In genomic region chr7:50812847-50813475, GRCh38 we compare ENCODE assay signal across 13 cellular contexts. TPM values are rescaled to one million over a fixed set of nuclear protein-coding genes. Genes with fewer than 3 reads are reported as not detected.
DNase-seq lines count a peak whose midpoint lies in the region; ATAC-seq, FAIRE-seq and TF ChIP-seq lines count a peak whose summit lies in the region.
"Had no signal": no experiment of that assay in that cellular context is flagged by ENCODE, and none has a peak within 500 bp of the region (broad histone marks: within the 10 kb centered on the region; RNA-seq: fewer than 3 reads in every experiment).

No MANE protein-coding gene starts in this region.

- CTCF ChIA-PET in naive thymus-derived CD4-positive, alpha-beta T cell (lab: Charles Lee), result no interaction called here

- no peak overlapping the region for H4K8ac ChIP-seq in neuronal stem cell (ENCODE audit: low read depth, low read length)

- H4K20me1 ChIP-seq in BLaER1 treated with 17β-estradiol and CSF1 and Interleukin-3, amounts not matched to agents 10 nM and 100 nM, result no peaks in the 10 kb centered on the region

- peaks cover 0 to 15% (median 5%) of the 10 kb centered on the region in 5 donors for H3K27me3 Mint-ChIP-seq in naive thymus-derived CD4-positive, alpha-beta T cell

- FAIRE-seq in RCC 7860 (lab: Jason Lieb, UNC), result peak; percentile 88
- FAIRE-seq: D721Med had no signal

- H2BK5ac ChIP-seq in neuronal stem cell (ENCODE audit: low read length), result no peak overlapping the region

- no peak overlapping the region for H3K27ac Mint-ChIP-seq in naive thymus-derived CD4-positive, alpha-beta T cell
- H3K27ac Mint-ChIP-seq: T-cell had no signal

- H3K27me3 ChIP-seq in BLaER1 treated with 17β-estradiol and CSF1 and Interleukin-3, amounts not matched to agents 10 nM and 100 nM, result no peaks in the 10 kb centered on the region
- peaks cover 0 to 14% (median 0%) of the 10 kb centered on the region in 3 experiments for H3K27me3 ChIP-seq in neuronal stem cell (ENCODE audit: control insufficient read depth in 3 of 3, insufficient read depth in 3 of 3, low read depth in 1 of 3, low read length in 3 of 3)
- H3K27me3 ChIP-seq in naive thymus-derived CD4-positive, alpha-beta T cell (ENCODE audit: control insufficient read depth in 2 of 2, insufficient read depth in 2 of 2, low read length in 2 of 2), result no peaks in the 10 kb centered on the region

- DNase-seq in RCC 7860 (ENCODE audit: low spot score) (peak; percentile 84), fibroblast of mammary gland (ENCODE audit: low read depth) (peak; percentile 80), neuronal stem cell (ENCODE audit: low spot score) (no peak), HUDEP-2 (lab: John Stamatoyannopoulos, UW; ENCODE audit: unreplicated experiment in 76 of 76) (no peak)
- no peak for DNase-seq in activated CD4-positive, alpha-beta T cell treated with anti-CD3 and anti-CD28 coated beads for 1 hour
- no peak for DNase-seq in naive thymus-derived CD4-positive, alpha-beta T cell
- DNase-seq: activated naive CD4-positive, alpha-beta T cell treated with anti-CD3 and anti-CD28 coated beads, Interleukin-2, amount 50 U/mL, for 16 hours; stimulated activated CD4-positive, alpha-beta T cell treated with anti-CD3 and anti-CD28 coated beads, Interleukin-4, amount 100 ng/mL, for 1 hour; T-cell had no signal

- POLR2A ChIA-PET in naive thymus-derived CD4-positive, alpha-beta T cell (lab: Charles Lee), result no interaction called here

- H3K9me3 ChIP-seq in BLaER1 treated with 17β-estradiol and CSF1 and Interleukin-3, amounts not matched to agents 10 nM and 100 nM (replicated peaks in 1 of 11), result no peaks in the 10 kb centered on the region
- H3K9me3 ChIP-seq in neuronal stem cell (replicated peaks in 1 of 2; ENCODE audit: control insufficient read depth in 2 of 2, insufficient read depth in 1 of 2, low read depth in 1 of 2, low read length in 2 of 2), result no peaks in the 10 kb centered on the region
- no peaks in the 10 kb centered on the region for H3K9me3 ChIP-seq in naive thymus-derived CD4-positive, alpha-beta T cell (ENCODE audit: control insufficient read depth in 2 of 3, low read length in 3 of 3)

- H3K18ac ChIP-seq in neuronal stem cell (ENCODE audit: low read length), result peak overlapping the region; percentile 58

- H3K4me3 ChIP-seq in BLaER1 treated with 17β-estradiol and CSF1 and Interleukin-3, amounts not matched to agents 10 nM and 100 nM, result no peak overlapping the region
- no peak overlapping the region for H3K4me3 ChIP-seq in fibroblast of mammary gland (ENCODE audit: control insufficient read depth, low read depth, low read length)
- H3K4me3 ChIP-seq in neuronal stem cell (ENCODE audit: low read length in 2 of 2), result no peak overlapping the region
- H3K4me3 ChIP-seq in naive thymus-derived CD4-positive, alpha-beta T cell (ENCODE audit: low read length), result no peak overlapping the region

- H2BK15ac ChIP-seq in neuronal stem cell (ENCODE audit: low read length), result no peak overlapping the region

- H3K4ac ChIP-seq in neuronal stem cell (ENCODE audit: low read length), result no peak overlapping the region

- no peak overlapping the region for H2BK12ac ChIP-seq in neuronal stem cell (ENCODE audit: low read length)

- H3K36me3 ChIP-seq in BLaER1 treated with 17β-estradiol and CSF1 and Interleukin-3, amounts not matched to agents 10 nM and 100 nM, result no peaks in the 10 kb centered on the region
- H3K36me3 ChIP-seq in neuronal stem cell (replicated peaks in 1 of 2; ENCODE audit: control insufficient read depth in 2 of 2, insufficient read depth in 2 of 2, low read length in 2 of 2), result no peaks in the 10 kb centered on the region
- no peaks in the 10 kb centered on the region for H3K36me3 ChIP-seq in naive thymus-derived CD4-positive, alpha-beta T cell (ENCODE audit: control insufficient read depth in 2 of 3, insufficient read depth in 3 of 3, low read length in 3 of 3)

- no peak overlapping the region for H3K9ac ChIP-seq in BLaER1 treated with 17β-estradiol and CSF1 and Interleukin-3, amounts not matched to agents 10 nM and 100 nM
- H3K9ac ChIP-seq in neuronal stem cell (ENCODE audit: low read depth, low read length, poor library complexity), result no peak overlapping the region
- H3K9ac ChIP-seq: KMS-11 had no signal

- no peak overlapping the region for H2AK5ac ChIP-seq in neuronal stem cell (ENCODE audit: low read depth, low read length)

- H3K27ac ChIP-seq in BLaER1 treated with 17β-estradiol and CSF1 and Interleukin-3, amounts not matched to agents 10 nM and 100 nM, result no peak overlapping the region
- H3K27ac ChIP-seq in neuronal stem cell (replicated peaks; ENCODE audit: low read length), result no peak overlapping the region
- no peak overlapping the region for H3K27ac ChIP-seq in naive thymus-derived CD4-positive, alpha-beta T cell (ENCODE audit: low read depth, low read length)
- H3K27ac ChIP-seq: KMS-11 had no signal

- no peaks in the 10 kb centered on the region for H3K36me3 Mint-ChIP-seq in naive thymus-derived CD4-positive, alpha-beta T cell
- H3K36me3 Mint-ChIP-seq: T-cell had no signal

- peaks cover 0 to 5% (median 0%) of the 10 kb centered on the region in 11 donors for H3K9me3 Mint-ChIP-seq in naive thymus-derived CD4-positive, alpha-beta T cell

- TF ChIP-seq CTCF in fibroblast of mammary gland (conservative IDR thresholded peaks at IDR 0.05; ENCODE audit: control insufficient read depth, insufficient read depth, low read depth, low read length), result no peak

- WGBS in neuronal stem cell (ENCODE audit: extremely low coverage in 2 of 2, insufficient read length in 2 of 2, insufficient replicate concordance in 1 of 2), 2 donors, result no CpG with 5 or more reads among the region's 1 CpG

- H4K91ac ChIP-seq in neuronal stem cell (ENCODE audit: low read depth, low read length, poor library complexity), result no peak overlapping the region

- intact Hi-C loops in naive thymus-derived CD4-positive, alpha-beta T cell (cut with micrococcal nuclease), result no loop called here

- no peak overlapping the region for H3K14ac ChIP-seq in neuronal stem cell (ENCODE audit: low read length)

- no peak for ATAC-seq in naive thymus-derived CD4-positive, alpha-beta T cell
- no peak for ATAC-seq in GM19023 (IDR thresholded peaks at IDR 0.05; ENCODE audit: unreplicated experiment)

- no peak overlapping the region for H2BK120ac ChIP-seq in neuronal stem cell (ENCODE audit: low read depth, low read length)

- peaks cover 12 to 17% (median 13%) of the 10 kb centered on the region in 10 experiments; a peak in 17 of 20 replicates for H3K4me1 ChIP-seq in BLaER1 treated with 17β-estradiol and CSF1 and Interleukin-3, amounts not matched to agents 10 nM and 100 nM
- H3K4me1 ChIP-seq in neuronal stem cell (ENCODE audit: control insufficient read depth in 2 of 2, insufficient read depth in 1 of 2, low read depth in 1 of 2, low read length in 2 of 2), result peaks cover 0 to 2% of the 10 kb centered on the region in 2 donors
- H3K4me1 ChIP-seq in naive thymus-derived CD4-positive, alpha-beta T cell (ENCODE audit: control insufficient read depth in 2 of 2, insufficient read depth in 2 of 2, low read length in 2 of 2), result no peaks in the 10 kb centered on the region

- peak overlapping the region; percentile 4 to 64 (median 29); a peak in 14 of 22 replicates for H3K4me2 ChIP-seq in BLaER1 treated with 17β-estradiol and CSF1 and Interleukin-3, amounts not matched to agents 10 nM and 100 nM
- no peak overlapping the region for H3K4me2 ChIP-seq in neuronal stem cell (ENCODE audit: insufficient read depth, low read length, poor library complexity, severe bottlenecking)
- H3K4me2 ChIP-seq: KMS-11 had no signal

- no peak overlapping the region for H2AFZ ChIP-seq in neuronal stem cell (ENCODE audit: low read length)

- H3K23ac ChIP-seq in neuronal stem cell (ENCODE audit: low read depth, low read length, poor library complexity), result no peak overlapping the region

- H3K4me1 Mint-ChIP-seq in naive thymus-derived CD4-positive, alpha-beta T cell, result peaks cover 0 to 5% (median 0%) of the 10 kb centered on the region in 7 donors

- H3K79me1 ChIP-seq in neuronal stem cell (ENCODE audit: low read depth, low read length), result no peaks in the 10 kb centered on the region

- no peak overlapping the region for H3K4me3 Mint-ChIP-seq in naive thymus-derived CD4-positive, alpha-beta T cell
- H3K4me3 Mint-ChIP-seq: T-cell had no signal

RNA-seq across cellular contexts. Expression of gene GRB10, which starts 30.3 kb away (rescaled TPM):
- 55.9 TPM for polyA plus RNA-seq in neuronal stem cell (2013, experiment 1 of 2)
- polyA plus RNA-seq in neuronal stem cell (2013, experiment 2 of 2), result 55.2 TPM
- 10 to 100 TPM in 1 of 5 experiments, 1 to 10 TPM in 4; 3.4 to 10.6 (median 7.2) TPM for total RNA-seq in naive thymus-derived CD4-positive, alpha-beta T cell
- polyA plus RNA-seq in naive thymus-derived CD4-positive, alpha-beta T cell, result 1 to 10 TPM; 2.6 to 4.7 TPM

Comparison
In these comparisons a context has a peak if more than half of its experiments do, and no peak if none do; other contexts are left out.
1. DNase-seq: peak in RCC 7860 (single experiment) and fibroblast of mammary gland (single experiment); none in neuronal stem cell (single experiment), activated CD4-positive, alpha-beta T cell treated with anti-CD3 and anti-CD28 coated beads for 1 hour (single experiment), naive thymus-derived CD4-positive, alpha-beta T cell (0 of 9) and HUDEP-2 (0 of 76).